Comparison of ENCODE assay signal across 8 cellular contexts in the genomic region with DNA sequence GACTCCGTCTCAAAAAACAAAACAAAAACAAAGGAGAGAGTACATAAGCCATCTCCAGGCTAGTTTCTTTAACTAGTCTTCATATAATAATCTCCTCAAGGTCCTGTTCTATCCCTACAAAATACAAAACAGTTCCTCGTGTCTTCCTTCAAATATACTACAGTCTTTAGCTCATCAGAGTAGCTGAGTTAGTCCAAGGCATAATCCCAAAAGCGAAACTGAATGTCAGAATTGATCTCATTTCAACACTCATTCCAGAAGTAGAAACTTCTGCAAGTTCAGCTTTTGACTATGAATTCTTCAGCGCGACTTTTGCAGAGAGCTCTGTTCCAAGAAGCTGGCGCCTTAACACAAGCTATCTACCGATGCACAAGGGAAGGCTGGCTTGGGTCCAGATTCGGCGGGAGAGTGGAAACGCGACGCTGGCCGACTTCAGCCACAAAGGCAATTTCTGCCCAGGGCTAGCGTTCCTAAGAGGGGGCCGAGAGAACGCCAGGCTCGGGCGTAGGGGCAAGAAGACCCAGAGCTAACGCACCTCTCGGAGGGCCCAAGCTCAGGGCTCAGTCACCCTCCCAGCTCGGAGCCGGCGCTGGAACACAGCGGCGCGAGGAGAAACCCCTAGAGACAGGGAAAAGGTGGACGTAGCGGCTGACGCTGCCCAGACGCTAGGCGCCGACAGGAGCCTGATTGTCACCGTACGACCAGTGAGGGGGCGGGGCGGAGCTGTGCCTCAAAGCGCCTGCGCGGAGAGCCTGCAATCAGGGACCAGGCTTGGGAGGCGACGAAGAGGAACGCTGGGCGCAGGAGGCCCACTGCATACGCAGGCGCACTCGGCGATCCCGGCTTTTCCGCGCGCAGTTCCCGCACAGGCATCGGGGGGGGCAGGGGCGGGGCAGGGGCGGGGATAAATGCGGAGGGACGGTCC. TPM values are rescaled to one million over a fixed set of nuclear protein-coding genes. Genes with fewer than 3 reads are reported as not detected.
A peak's percentile ranks its signal among the peaks of the same experiment; 100 is the strongest.
DNase-seq lines count a peak whose midpoint lies in the region; ATAC-seq and TF ChIP-seq lines count a peak whose summit lies in the region.

No MANE protein-coding gene starts in this region.

- peaks cover 21% of the 10 kb centered on the region for H3K4me1 ChIP-seq in thymus (ENCODE audit: control insufficient read depth, insufficient read depth, low read length)

- peak overlapping the region; percentile 99 for H3K27ac Mint-ChIP-seq in activated naive CD8-positive, alpha-beta T cell treated with anti-CD3 and anti-CD28 coated beads for 36 hours
- peak overlapping the region; percentile 99 for H3K27ac Mint-ChIP-seq in osteocyte (ENCODE audit: unreplicated experiment)

- H3K27me3 ChIP-seq in thymus (ENCODE audit: control insufficient read depth, insufficient read depth), result no peaks in the 10 kb centered on the region

- peaks cover 14% of the 10 kb centered on the region for H3K36me3 Mint-ChIP-seq in activated naive CD8-positive, alpha-beta T cell treated with anti-CD3 and anti-CD28 coated beads for 36 hours
- H3K36me3 Mint-ChIP-seq in osteocyte (ENCODE audit: unreplicated experiment), result no peaks in the 10 kb centered on the region

- DNase-seq in GM10266 (ENCODE audit: extremely low spot score) (peak; percentile 94), NCI-H1092 treated with DMSO at 0.1 percent for 48 hours (lab: John Stamatoyannopoulos, UW) (peak; percentile 99), head of caudate nucleus (peak; percentile 94 to 100 (median 99)), osteocyte (ENCODE audit: extremely low spot score, unreplicated experiment) (peak; percentile 100)
- DNase-seq in activated naive CD8-positive, alpha-beta T cell treated with anti-CD3 and anti-CD28 coated beads for 36 hours, result peak; percentile 98

- H3K36me3 ChIP-seq in thymus (ENCODE audit: control insufficient read depth, insufficient read depth), result no peaks in the 10 kb centered on the region

- H3K9me3 Mint-ChIP-seq in activated naive CD8-positive, alpha-beta T cell treated with anti-CD3 and anti-CD28 coated beads for 36 hours, result peaks cover 2% of the 10 kb centered on the region
- H3K9me3 Mint-ChIP-seq in osteocyte (ENCODE audit: unreplicated experiment), result no peaks in the 10 kb centered on the region

- H3K4me1 Mint-ChIP-seq in activated naive CD8-positive, alpha-beta T cell treated with anti-CD3 and anti-CD28 coated beads for 36 hours, result peaks cover 29% of the 10 kb centered on the region
- H3K4me1 Mint-ChIP-seq in osteocyte (ENCODE audit: unreplicated experiment), result peaks cover 54% of the 10 kb centered on the region

- H3K27me3 Mint-ChIP-seq in activated naive CD8-positive, alpha-beta T cell treated with anti-CD3 and anti-CD28 coated beads for 36 hours, result no peaks in the 10 kb centered on the region
- no peaks in the 10 kb centered on the region for H3K27me3 Mint-ChIP-seq in osteocyte (ENCODE audit: unreplicated experiment)

- H3K27ac ChIP-seq in thymus (ENCODE audit: low read depth), result peak overlapping the region; percentile 95

- no peaks in the 10 kb centered on the region for H3K9me3 ChIP-seq in thymus (ENCODE audit: control insufficient read depth)

- WGBS in thymus, result under 1% methylated on average over 57 of the region's 57 CpGs

- intact Hi-C loops in head of caudate nucleus (cut with DNase I), result loop anchor here (2.0 to 10.0 kb wide), 3 partner anchors 45 to 338 kb away; partner anchors contain the start of genes INIP and KIAA1958

- peak overlapping the region; percentile 93 for H3K4me3 ChIP-seq in thymus (ENCODE audit: low read length)

- TF ChIP-seq CTCF in GM10266 (IDR thresholded peaks at IDR 0.05; ENCODE audit: control insufficient read depth, insufficient read depth, low read depth, missing control alignments) (no peak), osteocyte (IDR thresholded peaks at IDR 0.05) (no peak)

- ATAC-seq in HG02623 (IDR thresholded peaks at IDR 0.05; ENCODE audit: unreplicated experiment), result peak; percentile 70
- ATAC-seq in SK-N-SH treated with all-trans-retinoic acid at 6 μM for 48 hours, result peak; percentile 92

- peak overlapping the region; percentile 98 for H3K4me3 Mint-ChIP-seq in activated naive CD8-positive, alpha-beta T cell treated with anti-CD3 and anti-CD28 coated beads for 36 hours
- peak overlapping the region; percentile 96 for H3K4me3 Mint-ChIP-seq in osteocyte (ENCODE audit: unreplicated experiment)

TF ChIP-seq in SK-N-SH treated with all-trans-retinoic acid at 6 μM for 48 hours, 23 proteins besides CTCF, POLR2A, EP300 and RAD21:
- TF ChIP-seq GLIS3 (CRISPR knock-in tag; IDR thresholded peaks at IDR 0.05) (no peak), ZFP3 (CRISPR knock-in tag; IDR thresholded peaks at IDR 0.05) (no peak), PPARA (CRISPR knock-in tag; IDR thresholded peaks at IDR 0.05; ENCODE audit: borderline replicate concordance) (no peak), ZC3H10 (CRISPR knock-in tag; IDR thresholded peaks at IDR 0.05) (no peak), TCF4 (CRISPR knock-in tag; IDR thresholded peaks at IDR 0.05; ENCODE audit: borderline replicate concordance) (peak; percentile 41; the same call in 1 of the 2 replicates), SNAI2 (CRISPR knock-in tag; IDR thresholded peaks at IDR 0.05) (no peak), ZFP30 (CRISPR knock-in tag; IDR thresholded peaks at IDR 0.05) (no peak), RARB (CRISPR knock-in tag; IDR thresholded peaks at IDR 0.05) (no peak)
TF ChIP-seq in SK-N-SH treated with all-trans-retinoic acid at 6 μM for 48 hours: peak in this region for 1.

RNA-seq across cellular contexts. Expression of gene HSDL2, which starts 0.5 kb away (rescaled TPM):
- 10 to 100 TPM; 21.4 to 22.3 TPM for total RNA-seq in activated naive CD8-positive, alpha-beta T cell treated with anti-CD3 and anti-CD28 coated beads for 36 hours
- 19.0 and 20.1 TPM in 2 replicates for total RNA-seq in osteocyte
- polyA plus RNA-seq in thymus, result 28.6 TPM

RNA-seq across cellular contexts. Expression of gene PTBP3, which starts 46.0 kb away (rescaled TPM):
- 100 to 1,000 TPM; 116 to 118 TPM for total RNA-seq in activated naive CD8-positive, alpha-beta T cell treated with anti-CD3 and anti-CD28 coated beads for 36 hours
- 47.6 and 58.9 TPM in 2 replicates for total RNA-seq in osteocyte
- polyA plus RNA-seq in thymus, result 32.8 TPM

Comparison
In these comparisons a context has a peak if more than half of its experiments do, and no peak if none do; other contexts are left out.
1. Peak in every context shown above with its lines: DNase-seq, ATAC-seq, H3K4me3 ChIP-seq and H3K27ac ChIP-seq.